1 cellular context compared by ENCODE assay signal in genomic region chr12:6851921-6852650, GRCh38.
A peak's percentile ranks its signal among the peaks of the same experiment; 100 is the strongest.
TF ChIP-seq lines count a peak whose summit lies in the region.

USP5 (plus strand) TSS chr12:6852150; CDS start chr12:6852180, 30 bp downstream.

TF ChIP-seq in SK-N-SH, 30 proteins besides CTCF, POLR2A, EP300 and RAD21 (continued from another document):
- TF ChIP-seq MAX (IDR thresholded peaks at IDR 0.05; ENCODE audit: low read depth) (peak; percentile 43; the same call in 1 of the 2 replicates), MEF2A (IDR thresholded peaks at IDR 0.05; ENCODE audit: borderline replicate concordance, low read depth) (no peak), SMC3 (IDR thresholded peaks at IDR 0.05; ENCODE audit: low read depth, low read length) (no peak), YY1 (IDR thresholded peaks at IDR 0.05; ENCODE audit: low read depth) (peak; percentile 89), MXI1 (IDR thresholded peaks at IDR 0.05; ENCODE audit: low read depth, low read length) (peak; percentile 72), RFX5 (IDR thresholded peaks at IDR 0.05; ENCODE audit: low read length) (peak; percentile 40; the same call in 1 of the 2 replicates), FOXM1 (IDR thresholded peaks at IDR 0.05; ENCODE audit: low read depth) (no peak), RXRA (IDR thresholded peaks at IDR 0.05; ENCODE audit: borderline replicate concordance, low read depth) (no peak), RCOR1 (IDR thresholded peaks at IDR 0.05; ENCODE audit: low read length) (no peak), EZH2phosphoT487 (IDR thresholded peaks at IDR 0.05; ENCODE audit: borderline replicate concordance, low read depth) (no peak), ZBTB33 (IDR thresholded peaks at IDR 0.05; ENCODE audit: borderline replicate concordance, low read depth) (peak; percentile 76; the same call in 1 of the 2 replicates)
